In genomic region chr7:16740996-16741395, GRCh38 we compare ENCODE assay signal across 14 cellular contexts. TPM values are rescaled to one million over a fixed set of nuclear protein-coding genes. Genes with fewer than 3 reads are reported as not detected.
A peak's percentile ranks its signal among the peaks of the same experiment; 100 is the strongest.
DNase-seq lines count a peak whose midpoint lies in the region; ATAC-seq, FAIRE-seq and TF ChIP-seq lines count a peak whose summit lies in the region.
"Had no signal": no experiment of that assay in that cellular context is flagged by ENCODE, and none has a peak within 500 bp of the region (broad histone marks: within the 10 kb centered on the region; RNA-seq: fewer than 3 reads in every experiment).

No MANE protein-coding gene starts in this region.

- intact Hi-C loops in IMR-90 (cut with micrococcal nuclease) (no loop called here), mucosa of descending colon (cut with DNase I, micrococcal nuclease) (no loop called here)

- H4K20me1 ChIP-seq in IMR-90 (ENCODE audit: insufficient read depth, low read length) = no peaks in the 10 kb centered on the region

- TF ChIP-seq RAD21 in A549 (conservative IDR thresholded peaks at IDR 0.05 in 1 of 2, IDR thresholded peaks at IDR 0.05 in 1 of 2) = no peak
- TF ChIP-seq RAD21 in IMR-90 (IDR thresholded peaks at IDR 0.05; ENCODE audit: low read length) = no peak

- H3K79me1 ChIP-seq in IMR-90 (ENCODE audit: low read depth in 1 of 2, low read length in 2 of 2) = no peaks in the 10 kb centered on the region

- H3K18ac ChIP-seq in IMR-90 (ENCODE audit: low read depth, low read length) = no peak overlapping the region

- FAIRE-seq in A549 (lab: Jason Lieb, UNC) = no peak

- TF ChIP-seq CTCF in A549 (IDR thresholded peaks at IDR 0.05) (no peak), IMR-90 (conservative IDR thresholded peaks at IDR 0.05; ENCODE audit: low read depth, low read length) (no peak), brain microvascular endothelial cell (IDR thresholded peaks at IDR 0.05; ENCODE audit: low read depth, low read length, missing control alignments) (no peak), mucosa of descending colon (IDR thresholded peaks at IDR 0.05) (no peak)

- no peaks in the 10 kb centered on the region for H3K27me3 ChIP-seq in IMR-90 (ENCODE audit: control insufficient read depth, insufficient read depth, low read length)
- H3K27me3 ChIP-seq in brain microvascular endothelial cell (replicated peaks) = no peaks in the 10 kb centered on the region
- H3K27me3 ChIP-seq in CD8-positive, alpha-beta memory T cell (ENCODE audit: insufficient read depth, low read length, poor library complexity, severe bottlenecking) = no peaks in the 10 kb centered on the region

- no peak overlapping the region for H2AFZ ChIP-seq in IMR-90 (replicated peaks; ENCODE audit: low read length, poor library complexity)

- peak overlapping the region; percentile 56; the same call in 1 of the 3 replicates for H2BK15ac ChIP-seq in IMR-90 (ENCODE audit: low read depth, low read length)

- dilution Hi-C loops in IMR-90 (cut with HindIII; ENCODE audit: low sequenced_read_pairs, unreplicated experiment) = no loop called here

- H3K4ac ChIP-seq in IMR-90 (ENCODE audit: low read depth, low read length) = peak overlapping the region; percentile 48; the same call in 1 of the 2 replicates

- H3K9me1 ChIP-seq in IMR-90 (ENCODE audit: insufficient read depth, low read length) = peaks cover 6% of the 10 kb centered on the region; the same call in 1 of the 2 replicates

- ATAC-seq in A549 (no peak), IMR-90 (ENCODE audit: low read depth) (no peak), mucosa of descending colon (peak; percentile 64), HG02973 (IDR thresholded peaks at IDR 0.05; ENCODE audit: unreplicated experiment) (no peak)

- H3K4me3 Mint-ChIP-seq in CD8-positive, alpha-beta memory T cell = no peak overlapping the region
- H3K4me3 Mint-ChIP-seq: B cell; CD4-positive, alpha-beta T cell had no signal

- H3K36me3 ChIP-seq in IMR-90 (ENCODE audit: control insufficient read depth, insufficient read depth, low read length) = no peaks in the 10 kb centered on the region
- no peaks in the 10 kb centered on the region for H3K36me3 ChIP-seq in brain microvascular endothelial cell (replicated peaks)
- no peaks in the 10 kb centered on the region for H3K36me3 ChIP-seq in mucosa of descending colon (ENCODE audit: low read depth)
- no peaks in the 10 kb centered on the region for H3K36me3 ChIP-seq in CD8-positive, alpha-beta memory T cell (ENCODE audit: insufficient read depth, low read length)

- H3K9me3 ChIP-seq in A549 (no peaks in the 10 kb centered on the region), IMR-90 (ENCODE audit: control insufficient read depth, insufficient read depth, low read length) (no peaks in the 10 kb centered on the region), mucosa of descending colon (no peaks in the 10 kb centered on the region)
- no peaks in the 10 kb centered on the region for H3K9me3 ChIP-seq in CD8-positive, alpha-beta memory T cell (ENCODE audit: low read length)

- 92% methylated on average over 1 of the region's 1 CpG for WGBS in A549 (ENCODE audit: missing lambda C conversion rate)
- no CpG with 5 or more reads among the region's 1 CpG for WGBS in IMR-90 (ENCODE audit: extremely low coverage in 2 of 2, insufficient read length in 1 of 2), 2 experiments

- H3K4me3 ChIP-seq in A549 (no peak overlapping the region), IMR-90 (ENCODE audit: insufficient read depth, low read depth, low read length) (no peak overlapping the region), brain microvascular endothelial cell (ENCODE audit: low read depth, low read length) (no peak overlapping the region), mucosa of descending colon (no peak overlapping the region)
- H3K4me3 ChIP-seq in CD8-positive, alpha-beta memory T cell (ENCODE audit: low read length) = no peak overlapping the region

- H3K27ac ChIP-seq in A549 (peak overlapping the region; percentile 70 to 71; a peak in 5 of 6 replicates), IMR-90 (ENCODE audit: insufficient read depth, low read length) (no peak overlapping the region), brain microvascular endothelial cell (peak overlapping the region; percentile 53)
- H3K27ac ChIP-seq in CD8-positive, alpha-beta memory T cell (ENCODE audit: low read depth, low read length) = no peak overlapping the region
- H3K27ac ChIP-seq: KMS-11 had no signal

- H3K56ac ChIP-seq in IMR-90 (ENCODE audit: extremely low read depth, insufficient read depth, low read length) = no peak overlapping the region

- H4K5ac ChIP-seq in IMR-90 (ENCODE audit: low read depth, low read length) = no peak overlapping the region

- POLR2A ChIA-PET in A549 (lab: Yijun Ruan, JAX) = no interaction called here
- POLR2A ChIA-PET in IMR-90 (lab: Charles Lee; ENCODE audit: unreplicated experiment) = no interaction called here
- POLR2A ChIA-PET in CD8-positive, alpha-beta memory T cell (lab: Charles Lee) = no interaction called here

- H3K27me3 Mint-ChIP-seq in CD8-positive, alpha-beta memory T cell = no peaks in the 10 kb centered on the region
- H3K27me3 Mint-ChIP-seq: B cell; CD4-positive, alpha-beta T cell had no signal

- no peak overlapping the region for H2BK120ac ChIP-seq in IMR-90 (ENCODE audit: low read depth, low read length)

- H3K4me2 ChIP-seq in A549 (peak overlapping the region; percentile 44; the same call in 2 of the 3 replicates), IMR-90 (ENCODE audit: low read depth, low read length) (no peak overlapping the region)
- H3K4me2 ChIP-seq: KMS-11 had no signal

- 0 out of 2 replicates have a peak overlapping the region, but pooled peaks have one; percentile 14 for H3K23ac ChIP-seq in IMR-90 (ENCODE audit: low read depth, low read length)

- H3K9me3 Mint-ChIP-seq in CD8-positive, alpha-beta memory T cell = no peaks in the 10 kb centered on the region
- H3K9me3 Mint-ChIP-seq: CD4-positive, alpha-beta T cell had no signal

- DNase-seq in A549 (ENCODE audit: low read depth in 1 of 2, low spot score in 1 of 2) (no peak), IMR-90 (no peak), brain microvascular endothelial cell (no peak), mucosa of descending colon (no peak)
- DNase-seq in CD8-positive, alpha-beta memory T cell = no peak
- no peak for DNase-seq in stimulated activated CD4-positive, alpha-beta T cell treated with anti-CD3 and anti-CD28 coated beads, Interleukin-4, amount 100 ng/mL, for 24 hours
- DNase-seq: CD4-positive, alpha-beta T cell; NCI-H1092; NCI-H2107; NCI-H526 treated with DMSO at 0.1 percent for 48 hours; SHP77 had no signal

- H3K27ac Mint-ChIP-seq in CD8-positive, alpha-beta memory T cell = no peak overlapping the region
- H3K27ac Mint-ChIP-seq: B cell; CD4-positive, alpha-beta T cell had no signal

- no peak overlapping the region for H4K8ac ChIP-seq in IMR-90 (ENCODE audit: low read depth in 2 of 2, low read length in 2 of 2)

- no peak overlapping the region for H2BK20ac ChIP-seq in IMR-90 (ENCODE audit: low read depth, low read length)

- no peak overlapping the region for H2BK5ac ChIP-seq in IMR-90 (ENCODE audit: low read depth, low read length, poor library complexity, severe bottlenecking)

- TF ChIP-seq POLR2A in A549 (IDR thresholded peaks at IDR 0.05; ENCODE audit: low read length) (no peak), IMR-90 (IDR thresholded peaks at IDR 0.05; ENCODE audit: low read depth, low read length) (no peak)

- H4K91ac ChIP-seq in IMR-90 (ENCODE audit: insufficient read depth, low read depth, low read length) = no peak overlapping the region

- no peaks in the 10 kb centered on the region for H3K4me1 Mint-ChIP-seq in CD8-positive, alpha-beta memory T cell
- H3K4me1 Mint-ChIP-seq: B cell had no signal

- peak overlapping the region; percentile 51; the same call in 1 of the 2 replicates for H2AK5ac ChIP-seq in IMR-90 (ENCODE audit: low read depth, low read length)

- no peak for TF ChIP-seq EP300 in A549 (IDR thresholded peaks at IDR 0.05)

- BruUV-seq in IMR-90 (replicated peaks; lab: Mats Ljungman, UMichigan) = no TSS peak

- H3K4me1 ChIP-seq in A549 (peaks cover 33% of the 10 kb centered on the region), IMR-90 (ENCODE audit: control insufficient read depth, insufficient read depth, low read length) (peaks cover 3% of the 10 kb centered on the region), mucosa of descending colon (ENCODE audit: low read depth) (peaks cover 5% of the 10 kb centered on the region)
- no peaks in the 10 kb centered on the region for H3K4me1 ChIP-seq in CD8-positive, alpha-beta memory T cell (ENCODE audit: insufficient read depth, low read length)

- H3K9ac ChIP-seq in IMR-90 (ENCODE audit: low read depth, low read length) = no peak overlapping the region
- H3K9ac ChIP-seq: KMS-11 had no signal

- in situ Hi-C loops in IMR-90 (cut with MboI; ENCODE audit: low sequenced_read_pairs) (no loop called here), brain microvascular endothelial cell (cut with HindIII; ENCODE audit: low pct_ligation_motif_present, low sequenced_read_pairs) (no loop called here)

- H2AK9ac ChIP-seq in IMR-90 (replicated peaks; ENCODE audit: low read depth, low read length, poor library complexity) = no peak overlapping the region

- H3K36me3 Mint-ChIP-seq in CD8-positive, alpha-beta memory T cell = peaks cover 0 to 3% (median 0%) of the 10 kb centered on the region in 3 donors

- CTCF ChIA-PET in A549 (lab: Yijun Ruan, JAX) = no interaction called here
- CTCF ChIA-PET in IMR-90 (lab: Yijun Ruan, JAX) = no interaction called here
- CTCF ChIA-PET in CD8-positive, alpha-beta memory T cell (lab: Charles Lee) = no interaction called here

- H3K14ac ChIP-seq in IMR-90 (replicated peaks; ENCODE audit: low read depth, low read length) = no peak overlapping the region; the same call in 1 of the 2 replicates

TF ChIP-seq in A549, 52 proteins besides CTCF, POLR2A, EP300 and RAD21 (continues in another document):
- TF ChIP-seq KDM1A (IDR thresholded peaks at IDR 0.05; ENCODE audit: low read depth) = no peak

TF ChIP-seq in IMR-90, 13 proteins besides CTCF, POLR2A, EP300 and RAD21 (continues in another document):
- TF ChIP-seq SMC3 (IDR thresholded peaks at IDR 0.05; ENCODE audit: low read depth, low read length) (no peak), RCOR1 (IDR thresholded peaks at IDR 0.05; ENCODE audit: insufficient replicate concordance, low read length) (no peak), NFE2L2 (IDR thresholded peaks at IDR 0.05; ENCODE audit: low read depth, low read length) (no peak), CEBPB (IDR thresholded peaks at IDR 0.05; ENCODE audit: low read depth, low read length) (no peak)

RNA-seq across cellular contexts. Expression of gene TSPAN13, which starts 12.6 kb away (rescaled TPM):
- 32.8 and 40.7 TPM in 2 replicates for polyA plus RNA-seq in A549 (2011; rRNA removed)
- 8.2 and 8.7 TPM in 2 replicates for polyA plus RNA-seq in A549 (2012; cell fraction: cytosol; rRNA removed)
- polyA plus RNA-seq in A549 (2012; cell fraction: nucleus; rRNA removed) = 2.8 and 6.1 TPM in 2 replicates
- polyA plus RNA-seq in A549 (2017; fragmentation: RNase III; extraction: RNeasy Plus Mini Kit Qiagen cat#74134 plus additional on column Dnase treatment) = 8.4 to 9.6 TPM (median 9.1 TPM) in 3 replicates
- polyA minus RNA-seq in A549 (2011; rRNA and poly(A)+ RNA removed) = 8.3 and 12.8 TPM in 2 replicates
- 3.0 and 6.1 TPM in 2 replicates for total RNA-seq in IMR-90 (2012; rRNA removed)
- 3.6 and 5.0 TPM in 2 replicates for polyA plus RNA-seq in IMR-90 (2012; rRNA removed)
- polyA plus RNA-seq in IMR-90 (2012; cell fraction: cytosol; rRNA removed) = 1.5 and 1.7 TPM in 2 replicates
- polyA plus RNA-seq in IMR-90 (2012; cell fraction: nucleus; rRNA removed; ENCODE audit: low replicate concordance) = 0.61 and 2.2 TPM in 2 replicates
- 10 to 100 TPM; 38.9 to 91.4 (median 90.8) TPM for total RNA-seq in mucosa of descending colon
- under 1 TPM; 0.66 to 0.97 TPM for total RNA-seq in CD8-positive, alpha-beta memory T cell
- not detected for polyA plus RNA-seq in CD8-positive, alpha-beta memory T cell

Comparison
In these comparisons a context has a peak if more than half of its experiments do, and no peak if none do; other contexts are left out.
1. H3K27ac ChIP-seq: peak in A549 (2 of 2) and brain microvascular endothelial cell (single experiment); none in IMR-90 (single experiment) and CD8-positive, alpha-beta memory T cell (single experiment).